Comparison of ENCODE assay signal across 20 cellular contexts in the genomic region with DNA sequence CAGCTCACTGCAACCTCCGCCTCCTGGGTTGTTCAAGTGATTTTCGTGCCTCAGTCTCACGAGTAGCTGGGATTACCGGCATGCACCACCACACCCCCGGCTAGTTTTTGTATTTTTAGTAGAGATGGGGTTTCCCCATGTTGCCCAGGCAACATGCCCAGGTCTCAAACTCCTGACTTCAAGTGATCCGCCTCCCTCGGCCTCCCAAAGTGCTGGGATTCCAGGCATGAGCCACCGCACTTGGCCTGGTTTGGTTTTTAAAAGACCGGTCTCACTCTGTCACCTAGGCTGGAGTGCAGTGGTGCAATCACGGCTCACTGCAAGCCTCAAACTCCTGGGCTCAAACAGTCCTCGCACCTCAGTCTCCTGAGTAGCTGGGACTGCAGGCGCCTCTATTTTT. TPM values are rescaled to one million over a fixed set of nuclear protein-coding genes. Genes with fewer than 3 reads are reported as not detected.
DNase-seq lines count a peak whose midpoint lies in the region; ATAC-seq and TF ChIP-seq lines count a peak whose summit lies in the region.
"Had no signal": no experiment of that assay in that cellular context is flagged by ENCODE, and none has a peak within 500 bp of the region (broad histone marks: within the 10 kb centered on the region; RNA-seq: fewer than 3 reads in every experiment).

No MANE protein-coding gene starts in this region.

- TF ChIP-seq POLR2A in vagina (IDR thresholded peaks at IDR 0.05): no peak

- no peak overlapping the region for H3K4me3 Mint-ChIP-seq in activated T-cell treated with anti-CD3 and anti-CD28 coated beads, Interleukin-2, amount 50 U/mL, for 24 hours
- no peak overlapping the region for H3K4me3 Mint-ChIP-seq in activated CD8-positive, alpha-beta memory T cell treated with anti-CD3 and anti-CD28 coated beads, Interleukin-2, amount 10 ng/mL, durations not matched to agents 7 days and 5 days
- H3K4me3 Mint-ChIP-seq: CD8-positive, alpha-beta memory T cell had no signal

- peaks cover 4% of the 10 kb centered on the region for H3K9me3 Mint-ChIP-seq in activated T-cell treated with anti-CD3 and anti-CD28 coated beads, Interleukin-2, amount 50 U/mL, for 24 hours
- no peaks in the 10 kb centered on the region for H3K9me3 Mint-ChIP-seq in activated CD8-positive, alpha-beta memory T cell treated with anti-CD3 and anti-CD28 coated beads, Interleukin-2, amount 10 ng/mL, durations not matched to agents 7 days and 5 days (ENCODE audit: low read depth)

- H3K9me3 ChIP-seq in lower lobe of right lung (no peaks in the 10 kb centered on the region), vagina (no peaks in the 10 kb centered on the region)

- no peak for ATAC-seq in activated CD8-positive, alpha-beta memory T cell treated with anti-CD3 and anti-CD28 coated beads, Interleukin-2, amount 10 ng/mL, durations not matched to agents 7 days and 5 days
- peak; percentile 61 to 66 for ATAC-seq in lower lobe of right lung

- no peaks in the 10 kb centered on the region for H3K4me1 Mint-ChIP-seq in activated T-cell treated with anti-CD3 and anti-CD28 coated beads, Interleukin-2, amount 50 U/mL, for 24 hours (ENCODE audit: low read depth)
- no peaks in the 10 kb centered on the region for H3K4me1 Mint-ChIP-seq in activated CD8-positive, alpha-beta memory T cell treated with anti-CD3 and anti-CD28 coated beads, Interleukin-2, amount 10 ng/mL, durations not matched to agents 7 days and 5 days
- H3K4me1 Mint-ChIP-seq: CD8-positive, alpha-beta memory T cell had no signal

- H3K27ac ChIP-seq in lower lobe of right lung: no peak overlapping the region
- no peak overlapping the region for H3K27ac ChIP-seq in vagina
- H3K27ac ChIP-seq: BLaER1 treated with 17β-estradiol and CSF1 and Interleukin-3, amounts not matched to agents 10 nM and 100 nM had no signal

- no peaks in the 10 kb centered on the region for H3K27me3 ChIP-seq in lower lobe of right lung (ENCODE audit: low read depth)
- no peaks in the 10 kb centered on the region for H3K27me3 ChIP-seq in vagina
- H3K27me3 ChIP-seq: BLaER1 treated with 17β-estradiol and CSF1 and Interleukin-3, amounts not matched to agents 10 nM and 100 nM had no signal

- no peak for TF ChIP-seq CTCF in lower lobe of right lung (IDR thresholded peaks at IDR 0.05)
- TF ChIP-seq CTCF in vagina (IDR thresholded peaks at IDR 0.05): no peak

- no peak overlapping the region for H3K27ac Mint-ChIP-seq in activated T-cell treated with anti-CD3 and anti-CD28 coated beads, Interleukin-2, amount 50 U/mL, for 24 hours
- H3K27ac Mint-ChIP-seq in activated CD8-positive, alpha-beta memory T cell treated with anti-CD3 and anti-CD28 coated beads, Interleukin-2, amount 10 ng/mL, durations not matched to agents 7 days and 5 days: no peak overlapping the region
- H3K27ac Mint-ChIP-seq: CD8-positive, alpha-beta memory T cell had no signal

- CTCF ChIA-PET in activated CD8-positive, alpha-beta memory T cell treated with anti-CD3 and anti-CD28 coated beads, Interleukin-2, amount 10 ng/mL, durations not matched to agents 7 days and 5 days (lab: Charles Lee): no interaction called here

- H3K36me3 ChIP-seq in lower lobe of right lung (no peaks in the 10 kb centered on the region), vagina (no peaks in the 10 kb centered on the region)
- H3K36me3 ChIP-seq: BLaER1 treated with 17β-estradiol and CSF1 and Interleukin-3, amounts not matched to agents 10 nM and 100 nM had no signal

- no peaks in the 10 kb centered on the region for H3K4me1 ChIP-seq in lower lobe of right lung
- no peaks in the 10 kb centered on the region for H3K4me1 ChIP-seq in vagina

- intact Hi-C loops in lower lobe of right lung (cut with DNase I): no loop called here
- intact Hi-C loops in vagina (cut with DNase I): no loop called here

- peaks cover 2% of the 10 kb centered on the region for H3K27me3 Mint-ChIP-seq in activated T-cell treated with anti-CD3 and anti-CD28 coated beads, Interleukin-2, amount 50 U/mL, for 24 hours
- peaks cover 3% of the 10 kb centered on the region for H3K27me3 Mint-ChIP-seq in activated CD8-positive, alpha-beta memory T cell treated with anti-CD3 and anti-CD28 coated beads, Interleukin-2, amount 10 ng/mL, durations not matched to agents 7 days and 5 days

- DNase-seq in activated T-cell treated with anti-CD3 and anti-CD28 coated beads, Interleukin-2, amount 50 U/mL, for 24 hours: peak; percentile 15
- DNase-seq in activated T-cell treated with anti-CD3 and anti-CD28 coated beads for 4 hours (no peak), lower lobe of right lung (no peak), vagina (ENCODE audit: extremely low spot score in 2 of 2) (peak; percentile 40 to 47), cortex of kidney (lab: John Stamatoyannopoulos, UW) (no peak), NCI-H1436 treated with DMSO at 0.1 percent for 48 hours (lab: John Stamatoyannopoulos, UW) (no peak), NCI-H748 treated with DMSO at 0.1 percent for 48 hours (lab: John Stamatoyannopoulos, UW) (no peak)
- DNase-seq in activated CD8-positive, alpha-beta memory T cell treated with anti-CD3 and anti-CD28 coated beads, Interleukin-2, amount 10 ng/mL, durations not matched to agents 7 days and 5 days: peak; percentile 15
- DNase-seq: CD8-positive, alpha-beta memory T cell; DND-41; GDM1; KG1; NCI-H1048; NCI-H146; NCI-H2081 treated with DMSO at 0.1 percent for 48 hours; NCI-H510A; NCI-H82; SHP77 had no signal

- H3K36me3 Mint-ChIP-seq in activated T-cell treated with anti-CD3 and anti-CD28 coated beads, Interleukin-2, amount 50 U/mL, for 24 hours (ENCODE audit: low read depth): no peaks in the 10 kb centered on the region
- H3K36me3 Mint-ChIP-seq in activated CD8-positive, alpha-beta memory T cell treated with anti-CD3 and anti-CD28 coated beads, Interleukin-2, amount 10 ng/mL, durations not matched to agents 7 days and 5 days: no peaks in the 10 kb centered on the region

- H3K4me3 ChIP-seq in lower lobe of right lung (no peak overlapping the region), vagina (no peak overlapping the region)
- H3K4me3 ChIP-seq: BLaER1 treated with 17β-estradiol and CSF1 and Interleukin-3, amounts not matched to agents 10 nM and 100 nM had no signal

RNA-seq across cellular contexts. Expression of gene VSTM2L, which starts 40.1 kb away (rescaled TPM):
- total RNA-seq in activated CD8-positive, alpha-beta memory T cell treated with anti-CD3 and anti-CD28 coated beads, Interleukin-2, amount 10 ng/mL, durations not matched to agents 7 days and 5 days: under 1 TPM in 1 of 2 experiments, not detected in 1; 0.35 TPM
- 14.1 TPM for total RNA-seq in lower lobe of right lung
- total RNA-seq in vagina: not detected
- total RNA-seq: CD8-positive, alpha-beta memory T cell; HepG2 had no signal

Comparison
In these comparisons a context has a peak if more than half of its experiments do, and no peak if none do; other contexts are left out.
1. DNase-seq: peak in activated T-cell treated with anti-CD3 and anti-CD28 coated beads, Interleukin-2, amount 50 U/mL, for 24 hours (single experiment), activated CD8-positive, alpha-beta memory T cell treated with anti-CD3 and anti-CD28 coated beads, Interleukin-2, amount 10 ng/mL, durations not matched to agents 7 days and 5 days (single experiment) and vagina (2 of 2); none in activated T-cell treated with anti-CD3 and anti-CD28 coated beads for 4 hours (single experiment), lower lobe of right lung (single experiment), cortex of kidney (single experiment), NCI-H1436 treated with DMSO at 0.1 percent for 48 hours (single experiment) and NCI-H748 treated with DMSO at 0.1 percent for 48 hours (single experiment).
2. RNA of gene VSTM2L, which starts 40.1 kb away (total RNA-seq): 14.1 TPM in lower lobe of right lung (single experiment); 0.35 TPM in activated CD8-positive, alpha-beta memory T cell treated with anti-CD3 and anti-CD28 coated beads, Interleukin-2, amount 10 ng/mL, durations not matched to agents 7 days and 5 days and not detected in vagina (single experiment); every median in the first group is over 10 times any median in the second.